15 cellular contexts compared by ENCODE assay signal in the genomic region with DNA sequence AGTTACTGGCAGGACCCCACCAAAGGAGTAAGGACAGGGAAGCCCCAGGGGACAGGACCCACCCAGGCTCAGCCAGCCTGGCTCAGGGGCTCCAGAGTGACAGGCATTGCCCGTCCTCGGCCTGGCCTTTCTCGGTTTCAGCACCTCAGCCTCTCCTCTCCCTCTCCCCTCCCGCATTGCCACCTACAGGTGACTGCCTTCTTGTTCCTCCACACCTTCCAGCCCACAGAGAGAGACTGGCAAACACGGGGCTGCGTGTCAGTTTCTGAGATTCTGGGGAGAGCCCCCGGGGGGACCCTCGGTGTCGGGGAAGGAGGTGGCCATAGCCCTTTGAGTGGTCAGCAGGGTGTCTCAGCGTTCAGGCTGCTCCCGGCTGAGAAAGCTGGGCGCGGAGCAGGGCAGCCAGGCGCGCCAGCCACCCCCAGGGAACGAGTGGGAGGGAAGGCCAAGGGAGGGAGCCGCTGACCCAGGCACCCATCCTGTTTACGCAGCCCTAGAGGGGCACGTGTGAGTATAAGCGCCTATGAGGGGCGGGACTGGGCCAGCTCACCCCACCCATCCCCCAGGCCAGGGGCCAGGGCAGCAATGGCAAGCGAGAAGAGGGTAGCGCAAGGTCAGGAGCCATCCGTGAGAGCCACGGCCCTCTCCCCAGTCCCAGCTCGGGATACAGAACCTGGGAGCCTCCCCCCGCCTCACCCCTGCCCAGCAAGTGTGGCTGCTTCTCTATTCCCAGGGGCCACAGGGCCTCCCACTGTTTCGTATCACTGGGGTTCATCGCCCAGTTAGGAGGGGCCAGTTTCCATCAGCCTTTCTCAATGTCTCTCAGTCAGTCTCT. TPM values are rescaled to one million over a fixed set of nuclear protein-coding genes. Genes with fewer than 3 reads are reported as not detected.
A peak's percentile ranks its signal among the peaks of the same experiment; 100 is the strongest.
DNase-seq lines count a peak whose midpoint lies in the region; ATAC-seq and TF ChIP-seq lines count a peak whose summit lies in the region.
"Had no signal": no experiment of that assay in that cellular context is flagged by ENCODE, and none has a peak within 500 bp of the region (broad histone marks: within the 10 kb centered on the region; RNA-seq: fewer than 3 reads in every experiment).

No MANE protein-coding gene starts in this region.

- H3K36me3 ChIP-seq in MM.1S (replicated peaks; ENCODE audit: insufficient read depth, low read length): no peaks in the 10 kb centered on the region
- no peaks in the 10 kb centered on the region for H3K36me3 ChIP-seq in esophagus (ENCODE audit: control insufficient read depth in 2 of 2, insufficient read depth in 2 of 2, low read length in 1 of 2)
- H3K36me3 ChIP-seq in neural progenitor cell: no peaks in the 10 kb centered on the region
- H3K36me3 ChIP-seq: colonic mucosa, neutrophil, thoracic aorta had no signal

- H3K4me3 Mint-ChIP-seq in neural progenitor cell: no peak overlapping the region

- DNase-seq in EL (peak; percentile 31), MM.1S (no peak), neural progenitor cell (ENCODE audit: low spot score) (peak; percentile 27), mesenteric fat pad (ENCODE audit: low spot score) (no peak), NCI-H1436 (lab: John Stamatoyannopoulos, UW) (no peak)
- DNase-seq in NK-92 treated with Interleukin-12 subunit alpha and Interleukin-12 subunit beta, amount 100 ng/mL, for 24 hours (lab: John Stamatoyannopoulos, UW): no peak
- DNase-seq: activated CD4-positive, CD25-positive, alpha-beta regulatory T cell; colonic mucosa; NCI-H1694 treated with DMSO at 0.1 percent for 48 hours had no signal

- H3K4me1 Mint-ChIP-seq in neural progenitor cell: peaks cover 6% of the 10 kb centered on the region

- ATAC-seq in GM18519 (IDR thresholded peaks at IDR 0.05; ENCODE audit: low FRiP score, unreplicated experiment): no peak

- no peaks in the 10 kb centered on the region for H3K9me3 ChIP-seq in MM.1S (replicated peaks; ENCODE audit: insufficient read depth, low read length)
- peaks cover 0 to 3% of the 10 kb centered on the region in 2 donors for H3K9me3 ChIP-seq in esophagus (ENCODE audit: control insufficient read depth in 2 of 2, insufficient read depth in 1 of 2, low read depth in 1 of 2, low read length in 1 of 2)
- no peaks in the 10 kb centered on the region for H3K9me3 ChIP-seq in neural progenitor cell (ENCODE audit: low read depth)
- H3K9me3 ChIP-seq: colonic mucosa, neutrophil, thoracic aorta had no signal

- no peak overlapping the region for H3K9ac ChIP-seq in MM.1S (ENCODE audit: low read length)
- no peak overlapping the region for H3K9ac ChIP-seq in neural progenitor cell

- no peaks in the 10 kb centered on the region for H3K36me3 Mint-ChIP-seq in neural progenitor cell

- H3K27ac ChIP-seq in MM.1S (ENCODE audit: low read length) (no peak overlapping the region), esophagus (ENCODE audit: low read depth in 2 of 2, low read length in 1 of 2) (peak overlapping the region; percentile 49 to 84), neural progenitor cell (no peak overlapping the region)
- H3K27ac ChIP-seq: colonic mucosa, HL-60, neutrophil, RWPE1, thoracic aorta had no signal

- H2AFZ ChIP-seq in MM.1S (ENCODE audit: low read length) (no peak overlapping the region), neural progenitor cell (replicated peaks) (peak overlapping the region; percentile 50)

- H3K27me3 ChIP-seq in MM.1S (replicated peaks; ENCODE audit: insufficient read depth, low read length): peaks cover 98% of the 10 kb centered on the region
- no peaks in the 10 kb centered on the region for H3K27me3 ChIP-seq in esophagus (ENCODE audit: control insufficient read depth in 1 of 2, insufficient read depth in 2 of 2, low read length in 2 of 2)
- peaks cover 28% of the 10 kb centered on the region for H3K27me3 ChIP-seq in neural progenitor cell
- H3K27me3 ChIP-seq: colonic mucosa had no signal

- H4K20me1 ChIP-seq in MM.1S (ENCODE audit: insufficient read depth, low read length): no peaks in the 10 kb centered on the region
- H4K20me1 ChIP-seq in neural progenitor cell (ENCODE audit: low read depth): no peaks in the 10 kb centered on the region

- H3K9me3 Mint-ChIP-seq in neural progenitor cell: no peaks in the 10 kb centered on the region

- 16 to 19% methylated on average over 22 to 29 of the region's 29 CpGs for WGBS in esophagus, 2 donors

- H3K4me3 ChIP-seq in MM.1S (ENCODE audit: low read length) (no peak overlapping the region), esophagus (ENCODE audit: low read depth in 1 of 2, low read length in 2 of 2) (no peak overlapping the region), neural progenitor cell (no peak overlapping the region)
- H3K4me3 ChIP-seq: colonic mucosa, thoracic aorta had no signal

- H3K27ac Mint-ChIP-seq in neural progenitor cell: no peak overlapping the region

- no peaks in the 10 kb centered on the region for H3K4me1 ChIP-seq in MM.1S (ENCODE audit: low read length)
- H3K4me1 ChIP-seq in esophagus (ENCODE audit: control insufficient read depth in 2 of 2, insufficient read depth in 2 of 2, low read length in 1 of 2): peaks cover 0 to 21% of the 10 kb centered on the region in 2 donors
- H3K4me1 ChIP-seq in neural progenitor cell: peaks cover 4% of the 10 kb centered on the region
- H3K4me1 ChIP-seq: colonic mucosa had no signal

- H3K9me2 ChIP-seq in MM.1S (replicated peaks; ENCODE audit: insufficient read depth, low read length): no peaks in the 10 kb centered on the region

- H3K27me3 Mint-ChIP-seq in neural progenitor cell (ENCODE audit: insufficient read depth, low read depth): peaks cover 27% of the 10 kb centered on the region

- no peaks in the 10 kb centered on the region for H3F3A ChIP-seq in MM.1S (ENCODE audit: insufficient read depth, low read length)
- H3F3A ChIP-seq in neural progenitor cell (ENCODE audit: low read depth): peaks cover 10% of the 10 kb centered on the region

- H3K4me2 ChIP-seq in MM.1S (ENCODE audit: low read depth, low read length) (no peak overlapping the region), neural progenitor cell (peak overlapping the region; percentile 42)

- TF ChIP-seq CTCF in MM.1S (IDR thresholded peaks at IDR 0.05; ENCODE audit: low read length): peak; percentile 21
- TF ChIP-seq CTCF in neural progenitor cell (IDR thresholded peaks at IDR 0.05): peak; percentile 23

- H3K79me2 ChIP-seq in MM.1S (ENCODE audit: low read length): no peaks in the 10 kb centered on the region
- H3K79me2 ChIP-seq in neural progenitor cell (ENCODE audit: low read depth): peaks cover 6% of the 10 kb centered on the region

RNA-seq across cellular contexts. Expression of a gene that starts 0.7 kb away (rescaled TPM):
- 100 to 1,000 TPM; 223 to 315 TPM for polyA plus RNA-seq in esophagus
- total RNA-seq in neural progenitor cell (ENCODE audit: low replicate concordance): 175 and 208 TPM in 2 replicates
- total RNA-seq in mesenteric fat pad: 3.1 TPM

RNA-seq across cellular contexts. Expression of a gene that starts 13.9 kb away (rescaled TPM):
- polyA plus RNA-seq in esophagus: 1,000 to 10,000 TPM in 1 of 2 donors, 100 to 1,000 TPM in 1; 453 to 1,191 TPM
- not detected in 2 replicates for total RNA-seq in neural progenitor cell (ENCODE audit: low replicate concordance)
- not detected for total RNA-seq in mesenteric fat pad
- total RNA-seq: colonic mucosa had no signal

RNA-seq across cellular contexts. Expression of a gene that starts 19.1 kb away (rescaled TPM):
- polyA plus RNA-seq in esophagus: not detected
- total RNA-seq in neural progenitor cell (ENCODE audit: low replicate concordance) (not detected in 2 replicates), mesenteric fat pad (not detected)
- total RNA-seq: colonic mucosa, thoracic aorta had no signal

RNA-seq across cellular contexts. Expression of a gene that starts 23.9 kb away (rescaled TPM):
- polyA plus RNA-seq in esophagus: 100 to 1,000 TPM; 109 to 238 TPM
- not detected in 2 replicates for total RNA-seq in neural progenitor cell (ENCODE audit: low replicate concordance)
- total RNA-seq in mesenteric fat pad: not detected
- total RNA-seq: colonic mucosa had no signal

RNA-seq across cellular contexts. Expression of a gene that starts 31.2 kb away (rescaled TPM):
- polyA plus RNA-seq in esophagus: 100 to 1,000 TPM in 1 of 2 donors, 10 to 100 TPM in 1; 61.7 to 145 TPM
- total RNA-seq in neural progenitor cell (ENCODE audit: low replicate concordance): 57.8 and 81.7 TPM in 2 replicates
- 86.8 TPM for total RNA-seq in mesenteric fat pad

Comparison
In these comparisons a context has a peak if more than half of its experiments do, and no peak if none do; other contexts are left out.
1. DNase-seq: peak in EL (single experiment) and neural progenitor cell (single experiment); none in MM.1S (single experiment), mesenteric fat pad (single experiment), NK-92 treated with Interleukin-12 subunit alpha and Interleukin-12 subunit beta, amount 100 ng/mL, for 24 hours (single experiment) and NCI-H1436 (single experiment).
2. H3K27ac ChIP-seq: peak in esophagus (2 of 2); none in MM.1S (single experiment) and neural progenitor cell (single experiment).
3. RNA of a gene that starts 0.7 kb away (total RNA-seq): 175 to 208 TPM in neural progenitor cell; 3.1 TPM in mesenteric fat pad (single experiment); every median in the first group is over 10 times any median in the second.